Comparison of ENCODE assay signal across 8 cellular contexts in the genomic region with DNA sequence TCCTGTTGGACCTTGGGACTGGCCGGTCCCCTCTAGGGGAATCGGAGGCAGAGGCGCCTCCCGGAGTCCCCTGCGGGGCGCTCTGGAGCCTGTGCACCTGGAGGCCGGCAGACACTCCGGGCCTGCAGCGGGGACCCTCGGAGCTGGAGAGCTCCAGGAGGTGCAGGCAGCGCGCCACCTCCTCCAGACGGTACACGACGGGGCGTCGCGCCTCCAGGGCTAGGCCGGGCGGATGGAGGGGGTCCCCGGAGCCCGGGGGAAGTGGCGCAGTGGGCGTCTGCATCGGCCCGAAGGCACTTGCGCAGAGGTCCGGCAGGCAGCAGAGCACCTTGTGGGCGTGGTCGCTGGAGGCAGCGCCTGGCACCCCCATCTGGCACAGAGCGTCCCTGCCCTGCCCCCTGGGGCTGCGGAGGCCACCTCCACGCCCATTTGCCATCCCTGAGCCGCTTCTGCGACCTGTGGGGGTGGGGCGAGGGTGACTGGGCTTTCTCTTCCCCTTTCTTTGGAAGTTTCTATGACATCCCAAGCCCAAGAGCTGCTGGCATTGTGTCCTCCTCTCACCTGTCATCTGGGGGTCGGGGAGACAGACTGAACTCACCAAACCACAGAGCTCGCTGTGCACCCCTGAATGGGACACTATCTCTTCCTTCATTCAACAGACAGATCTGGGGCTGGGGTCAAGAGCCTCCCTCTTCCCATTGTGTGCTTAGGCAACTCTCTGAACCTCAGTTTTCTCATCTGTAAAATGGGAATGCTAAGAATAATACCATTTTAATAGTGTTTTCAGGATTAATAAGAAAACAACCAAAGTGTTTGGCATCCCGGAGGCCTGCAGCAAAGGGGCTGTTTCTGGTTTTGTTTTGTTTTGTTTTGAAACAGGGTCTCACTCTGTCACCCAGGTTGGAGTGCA. TPM values are rescaled to one million over a fixed set of nuclear protein-coding genes. Genes with fewer than 3 reads are reported as not detected.
A peak's percentile ranks its signal among the peaks of the same experiment; 100 is the strongest.
DNase-seq lines count a peak whose midpoint lies in the region; ATAC-seq and TF ChIP-seq lines count a peak whose summit lies in the region.

No MANE protein-coding gene starts in this region.

- H4K20me1 ChIP-seq in MM.1S (ENCODE audit: insufficient read depth, low read length): no peaks in the 10 kb centered on the region

- no peak overlapping the region for H3K27ac Mint-ChIP-seq in activated naive CD8-positive, alpha-beta T cell
- H3K27ac Mint-ChIP-seq in immature natural killer cell: no peak overlapping the region

- H3K36me3 ChIP-seq in MM.1S (replicated peaks; ENCODE audit: insufficient read depth, low read length) (no peaks in the 10 kb centered on the region), subcutaneous abdominal adipose tissue (ENCODE audit: control insufficient read depth in 5 of 5, insufficient read depth in 5 of 5, low read length in 5 of 5) (no peaks in the 10 kb centered on the region)

- H3K4me2 ChIP-seq in MM.1S (ENCODE audit: low read depth, low read length): peak overlapping the region; percentile 96

- peaks cover 35% of the 10 kb centered on the region for H3K4me1 ChIP-seq in MM.1S (ENCODE audit: low read length)
- peaks cover 6 to 27% (median 23%) of the 10 kb centered on the region in 5 donors for H3K4me1 ChIP-seq in subcutaneous abdominal adipose tissue (ENCODE audit: control insufficient read depth in 5 of 5, insufficient read depth in 5 of 5, low read length in 5 of 5)

- H3K27me3 Mint-ChIP-seq in activated naive CD8-positive, alpha-beta T cell: no peaks in the 10 kb centered on the region
- H3K27me3 Mint-ChIP-seq in immature natural killer cell (ENCODE audit: low read depth in 3 of 3): peaks cover 0 to 5% (median 2%) of the 10 kb centered on the region in 3 donors

- H3K9ac ChIP-seq in MM.1S (ENCODE audit: low read length) (peak overlapping the region; percentile 69), subcutaneous abdominal adipose tissue (ENCODE audit: low read length in 5 of 5) (peak overlapping the region in 1 of 5 donors; percentile 45)

- H3K79me2 ChIP-seq in MM.1S (ENCODE audit: low read length): no peaks in the 10 kb centered on the region

- H3K4me3 Mint-ChIP-seq in activated naive CD8-positive, alpha-beta T cell: peak overlapping the region; percentile 42
- peak overlapping the region in 4 of 5 donors; percentile 35 to 56 (median 43) for H3K4me3 Mint-ChIP-seq in immature natural killer cell

- H3K36me3 Mint-ChIP-seq in activated naive CD8-positive, alpha-beta T cell: no peaks in the 10 kb centered on the region
- no peaks in the 10 kb centered on the region for H3K36me3 Mint-ChIP-seq in immature natural killer cell

- DNase-seq in GM13976 (ENCODE audit: low spot score): peak; percentile 67
- peak; percentile 88 for DNase-seq in MM.1S
- DNase-seq in immature natural killer cell: peak in 2 of 3 donors; percentile 6 to 8
- DNase-seq in foreskin melanocyte: no peak
- DNase-seq in SKM-1 treated with dmso at 0.1 percent for 144 hours (lab: John Stamatoyannopoulos, UW; ENCODE audit: unreplicated experiment): no peak

- peak overlapping the region; percentile 92 for H2AFZ ChIP-seq in MM.1S (ENCODE audit: low read length)

- no peak for ATAC-seq in HG02571 (IDR thresholded peaks at IDR 0.05; ENCODE audit: unreplicated experiment)

- H3K4me3 ChIP-seq in MM.1S (ENCODE audit: low read length) (peak overlapping the region; percentile 85), subcutaneous abdominal adipose tissue (ENCODE audit: low read depth in 1 of 5, low read length in 5 of 5) (peak overlapping the region; percentile 19 to 58 (median 39))

- no peaks in the 10 kb centered on the region for H3K9me3 ChIP-seq in MM.1S (replicated peaks; ENCODE audit: insufficient read depth, low read length)
- no peaks in the 10 kb centered on the region for H3K9me3 ChIP-seq in subcutaneous abdominal adipose tissue (ENCODE audit: control insufficient read depth in 5 of 5, low read length in 5 of 5)

- peaks cover 26% of the 10 kb centered on the region for H3F3A ChIP-seq in MM.1S (ENCODE audit: insufficient read depth, low read length)

- TF ChIP-seq CTCF in GM13976 (IDR thresholded peaks at IDR 0.05; ENCODE audit: borderline replicate concordance, control extremely low read depth, extremely low read depth, insufficient read depth, missing control alignments) (no peak), MM.1S (IDR thresholded peaks at IDR 0.05; ENCODE audit: low read length) (no peak; the same call in 1 of the 2 replicates)

- peaks cover 2% of the 10 kb centered on the region for H3K4me1 Mint-ChIP-seq in activated naive CD8-positive, alpha-beta T cell (ENCODE audit: low read depth)
- H3K4me1 Mint-ChIP-seq in immature natural killer cell: peaks cover 5 to 6% of the 10 kb centered on the region in 2 donors

- no peaks in the 10 kb centered on the region for H3K9me3 Mint-ChIP-seq in activated naive CD8-positive, alpha-beta T cell (ENCODE audit: low read depth)
- peaks cover 0 to 1% (median 0%) of the 10 kb centered on the region in 6 donors for H3K9me3 Mint-ChIP-seq in immature natural killer cell

- in situ Hi-C loops in GM13976 (cut with MboI; ENCODE audit: low sequenced_read_pairs, unreplicated experiment): no loop called here

- peak overlapping the region; percentile 20; the same call in 1 of the 2 replicates for H3K27ac ChIP-seq in MM.1S (ENCODE audit: low read length)
- no peak overlapping the region for H3K27ac ChIP-seq in subcutaneous abdominal adipose tissue (ENCODE audit: low read depth, low read length)

- H3K9me2 ChIP-seq in MM.1S (replicated peaks; ENCODE audit: insufficient read depth, low read length): no peaks in the 10 kb centered on the region

- H3K27me3 ChIP-seq in MM.1S (replicated peaks; ENCODE audit: insufficient read depth, low read length): no peaks in the 10 kb centered on the region
- peaks cover 0 to 4% (median 0%) of the 10 kb centered on the region in 5 donors for H3K27me3 ChIP-seq in subcutaneous abdominal adipose tissue (ENCODE audit: control insufficient read depth in 5 of 5, insufficient read depth in 4 of 5, low read length in 5 of 5)

RNA-seq across cellular contexts. Expression of gene CORO1C, which starts 37.5 kb away (rescaled TPM):
- polyA plus RNA-seq in immature natural killer cell: 10 to 100 TPM; 31.8 to 80.0 (median 32.1) TPM

Comparison
In these comparisons a context has a peak if more than half of its experiments do, and no peak if none do; other contexts are left out.
1. DNase-seq: peak in GM13976 (single experiment), MM.1S (single experiment) and immature natural killer cell (2 of 3); none in foreskin melanocyte (single experiment) and SKM-1 treated with dmso at 0.1 percent for 144 hours (single experiment).